10 cellular contexts compared by ENCODE assay signal in genomic region chr6:144778773-144779531, GRCh38.
A peak's percentile ranks its signal among the peaks of the same experiment; 100 is the strongest.
DNase-seq lines count a peak whose midpoint lies in the region; ATAC-seq, FAIRE-seq and TF ChIP-seq lines count a peak whose summit lies in the region.
"Had no signal": no experiment of that assay in that cellular context is flagged by ENCODE, and none has a peak within 500 bp of the region (broad histone marks: within the 10 kb centered on the region; RNA-seq: fewer than 3 reads in every experiment).

No MANE protein-coding gene starts in this region.

- no peaks in the 10 kb centered on the region for H3K9me3 ChIP-seq in A673 (ENCODE audit: low read depth, low read length, poor library complexity, severe bottlenecking)
- H3K9me3 ChIP-seq: BLaER1 had no signal

- no peaks in the 10 kb centered on the region for H3K27me3 Mint-ChIP-seq in endothelial cell (ENCODE audit: unreplicated experiment)
- H3K27me3 Mint-ChIP-seq: activated CD4-positive, alpha-beta T cell treated with anti-CD3 and anti-CD28 coated beads, Interleukin-2, amount 10 ng/mL, durations not matched to agents 7 days and 5 days had no signal

- intact Hi-C loops in A673 (cut with micrococcal nuclease; ENCODE audit: unreplicated experiment), result no loop called here

- TF ChIP-seq CTCF in A673 (conservative IDR thresholded peaks at IDR 0.05; ENCODE audit: low read depth, low read length) (0 out of 2 replicates have a peak, but pooled peaks have one; percentile 30), LNCAP (IDR thresholded peaks at IDR 0.05) (peak; percentile 24; the same call in 1 of the 2 replicates), epithelial cell of proximal tubule (conservative IDR thresholded peaks at IDR 0.05; ENCODE audit: low read depth, low read length) (peak; percentile 53), endothelial cell (IDR thresholded peaks at IDR 0.05; ENCODE audit: unreplicated experiment) (no peak)

- H3K9me3 Mint-ChIP-seq in endothelial cell (ENCODE audit: unreplicated experiment), result no peaks in the 10 kb centered on the region
- H3K9me3 Mint-ChIP-seq: activated CD4-positive, alpha-beta T cell treated with anti-CD3 and anti-CD28 coated beads, Interleukin-2, amount 10 ng/mL, durations not matched to agents 7 days and 5 days had no signal

- no peak overlapping the region for H3K27ac Mint-ChIP-seq in endothelial cell (ENCODE audit: unreplicated experiment)
- H3K27ac Mint-ChIP-seq: activated CD4-positive, alpha-beta T cell treated with anti-CD3 and anti-CD28 coated beads, Interleukin-2, amount 10 ng/mL, durations not matched to agents 7 days and 5 days had no signal

- FAIRE-seq in GM12892 (lab: Jason Lieb, UNC), result no peak

- POLR2A ChIA-PET in A673 (lab: Charles Lee; ENCODE audit: low non-redundant PET), result no interaction called here

- no TSS peak for BruUV-seq in A673 (replicated peaks; lab: Mats Ljungman, UMichigan)

- CTCF ChIA-PET in A673 (lab: Charles Lee), result no interaction called here

- no peak overlapping the region for H3K27ac ChIP-seq in A673 (ENCODE audit: low read depth, low read length, poor library complexity, severe bottlenecking)
- H3K27ac ChIP-seq: BLaER1 had no signal

- TF ChIP-seq POLR2A in GM12892 (IDR thresholded peaks at IDR 0.05; ENCODE audit: low read depth, low read length), result no peak

- H3K4me1 ChIP-seq in A673 (ENCODE audit: insufficient read depth, low read length, poor library complexity, severe bottlenecking), result no peaks in the 10 kb centered on the region
- H3K4me1 ChIP-seq: BLaER1 had no signal

- H3K4me1 Mint-ChIP-seq in endothelial cell (ENCODE audit: unreplicated experiment), result no peaks in the 10 kb centered on the region
- H3K4me1 Mint-ChIP-seq: activated CD4-positive, alpha-beta T cell treated with anti-CD3 and anti-CD28 coated beads, Interleukin-2, amount 10 ng/mL, durations not matched to agents 7 days and 5 days had no signal

- no peak overlapping the region for H3K4me3 Mint-ChIP-seq in endothelial cell (ENCODE audit: unreplicated experiment)
- H3K4me3 Mint-ChIP-seq: activated CD4-positive, alpha-beta T cell treated with anti-CD3 and anti-CD28 coated beads, Interleukin-2, amount 10 ng/mL, durations not matched to agents 7 days and 5 days had no signal

- H3K36me3 Mint-ChIP-seq in endothelial cell (ENCODE audit: low read depth, unreplicated experiment), result peaks cover 16% of the 10 kb centered on the region

- DNase-seq in A673 (ENCODE audit: low spot score), result peak; percentile 10
- DNase-seq in epithelial cell of proximal tubule (ENCODE audit: low read depth), result no peak
- no peak for DNase-seq in endothelial cell (ENCODE audit: low spot score)
- DNase-seq in cerebellar cortex (ENCODE audit: low spot score), result no peak
- DNase-seq in GM12892 (ENCODE audit: insufficient read length), result no peak
- no peak for DNase-seq in activated T-cell treated with anti-CD3 and anti-CD28 coated beads, Interleukin-2, amount 50 U/mL, for 1 hour
- DNase-seq: activated CD4-positive, alpha-beta T cell treated with anti-CD3 and anti-CD28 coated beads, Interleukin-2, amount 10 ng/mL, durations not matched to agents 7 days and 5 days had no signal

- H3K4me3 ChIP-seq in A673 (ENCODE audit: low read depth, low read length, poor library complexity, severe bottlenecking) (no peak overlapping the region), epithelial cell of proximal tubule (ENCODE audit: low read depth, low read length) (no peak overlapping the region)
- H3K4me3 ChIP-seq: BLaER1 had no signal

- H3K27me3 ChIP-seq in A673 (replicated peaks; ENCODE audit: insufficient read depth, low read depth, low read length, poor library complexity), result no peaks in the 10 kb centered on the region
- H3K27me3 ChIP-seq: BLaER1 had no signal

- no peaks in the 10 kb centered on the region for H3K36me3 ChIP-seq in A673 (ENCODE audit: insufficient read depth, low read length, poor library complexity, severe bottlenecking)

- ATAC-seq in GM18870 (IDR thresholded peaks at IDR 0.05; ENCODE audit: unreplicated experiment), result peak; percentile 45
